In genomic region chr7:47766151-47766550, GRCh38 we compare ENCODE assay signal across 17 cellular contexts.
DNase-seq lines count a peak whose midpoint lies in the region; ATAC-seq and TF ChIP-seq lines count a peak whose summit lies in the region.
"Had no signal": no experiment of that assay in that cellular context is flagged by ENCODE, and none has a peak within 500 bp of the region (broad histone marks: within the 10 kb centered on the region; RNA-seq: fewer than 3 reads in every experiment).

No MANE protein-coding gene starts in this region.

- H3K27me3 Mint-ChIP-seq in Calu3 (ENCODE audit: unreplicated experiment), result no peaks in the 10 kb centered on the region
- no peaks in the 10 kb centered on the region for H3K27me3 Mint-ChIP-seq in activated T-cell treated with anti-CD3 and anti-CD28 coated beads, Interleukin-2, amount 50 U/mL, for 4 hours (ENCODE audit: low read depth)
- H3K27me3 Mint-ChIP-seq in naive thymus-derived CD8-positive, alpha-beta T cell, result peaks cover 0 to 8% (median 1%) of the 10 kb centered on the region in 5 donors
- H3K27me3 Mint-ChIP-seq: CD4-positive, alpha-beta memory T cell had no signal

- TF ChIP-seq POLR2A in upper lobe of left lung (IDR thresholded peaks at IDR 0.05) (no peak), sigmoid colon (IDR thresholded peaks at IDR 0.05) (no peak)

- H3K4me3 ChIP-seq in Panc1 (ENCODE audit: low read depth in 2 of 2, low read length in 2 of 2) (no peak overlapping the region), mesenchymal stem cell (ENCODE audit: insufficient read depth in 1 of 2, low read depth in 1 of 2, low read length in 2 of 2) (no peak overlapping the region), upper lobe of left lung (no peak overlapping the region), sigmoid colon (no peak overlapping the region)
- H3K4me3 ChIP-seq: GM12878 had no signal

- intact Hi-C loops in Calu3 (cut with micrococcal nuclease; ENCODE audit: unreplicated experiment) (no loop called here), Panc1 (cut with micrococcal nuclease; ENCODE audit: unreplicated experiment) (no loop called here), sigmoid colon (cut with DNase I) (no loop called here)

- no TSS peak for BruUV-seq in Calu3 (replicated peaks; lab: Mats Ljungman, UMichigan)
- no TSS peak for BruUV-seq in Panc1 (replicated peaks; lab: Mats Ljungman, UMichigan)

- no peak overlapping the region for H2BK15ac ChIP-seq in mesenchymal stem cell (ENCODE audit: low read depth, poor library complexity, severe bottlenecking)

- H2AK5ac ChIP-seq in mesenchymal stem cell (ENCODE audit: low read length, severe bottlenecking), result peak overlapping the region; percentile 20

- H3K27ac ChIP-seq in Panc1 (ENCODE audit: low read length) (peak overlapping the region; percentile 100), mesenchymal stem cell (ENCODE audit: low read length, poor library complexity, severe bottlenecking) (no peak overlapping the region), upper lobe of left lung (no peak overlapping the region), sigmoid colon (no peak overlapping the region)
- H3K27ac ChIP-seq: C4-2B had no signal

- no peak overlapping the region for H3K23ac ChIP-seq in mesenchymal stem cell (ENCODE audit: low read length in 2 of 2)

- H2BK5ac ChIP-seq in mesenchymal stem cell (ENCODE audit: low read depth, low read length, poor library complexity, severe bottlenecking), result no peak overlapping the region

- H3K9me3 ChIP-seq in Panc1 (ENCODE audit: control insufficient read depth, insufficient read depth, low read depth, low read length) (peaks cover 6% of the 10 kb centered on the region; the same call in 1 of the 2 replicates), mesenchymal stem cell (ENCODE audit: control insufficient read depth, low read length) (no peaks in the 10 kb centered on the region), upper lobe of left lung (no peaks in the 10 kb centered on the region), sigmoid colon (no peaks in the 10 kb centered on the region)

- peaks cover 6% of the 10 kb centered on the region for H3K9me3 Mint-ChIP-seq in Calu3 (ENCODE audit: low read depth, unreplicated experiment)
- peaks cover 16% of the 10 kb centered on the region for H3K9me3 Mint-ChIP-seq in activated T-cell treated with anti-CD3 and anti-CD28 coated beads, Interleukin-2, amount 50 U/mL, for 4 hours
- peaks cover 0 to 9% (median 2%) of the 10 kb centered on the region in 9 donors for H3K9me3 Mint-ChIP-seq in naive thymus-derived CD8-positive, alpha-beta T cell
- H3K9me3 Mint-ChIP-seq: H9 had no signal

- no peak overlapping the region for H3K4me3 Mint-ChIP-seq in Calu3 (ENCODE audit: low read depth, unreplicated experiment)
- no peak overlapping the region for H3K4me3 Mint-ChIP-seq in activated T-cell treated with anti-CD3 and anti-CD28 coated beads, Interleukin-2, amount 50 U/mL, for 4 hours
- H3K4me3 Mint-ChIP-seq in naive thymus-derived CD8-positive, alpha-beta T cell, result no peak overlapping the region
- H3K4me3 Mint-ChIP-seq: CD4-positive, alpha-beta memory T cell; H9 had no signal

- H3K4me1 ChIP-seq in Panc1 (ENCODE audit: control insufficient read depth, insufficient read depth, low read length) (peaks cover 31% of the 10 kb centered on the region), mesenchymal stem cell (ENCODE audit: control insufficient read depth, insufficient read depth, low read depth, low read length) (peaks cover 10% of the 10 kb centered on the region), upper lobe of left lung (no peaks in the 10 kb centered on the region), sigmoid colon (peaks cover 0 to 23% (median 16%) of the 10 kb centered on the region in 4 donors)

- H3K36me3 Mint-ChIP-seq in Calu3 (ENCODE audit: insufficient read depth, unreplicated experiment), result peaks cover 10% of the 10 kb centered on the region
- H3K36me3 Mint-ChIP-seq in activated T-cell treated with anti-CD3 and anti-CD28 coated beads, Interleukin-2, amount 50 U/mL, for 4 hours (ENCODE audit: insufficient read depth), result no peaks in the 10 kb centered on the region
- no peaks in the 10 kb centered on the region for H3K36me3 Mint-ChIP-seq in naive thymus-derived CD8-positive, alpha-beta T cell
- H3K36me3 Mint-ChIP-seq: CD4-positive, alpha-beta memory T cell had no signal

- WGBS in mesenchymal stem cell, result 41% methylated on average over 8 of the region's 8 CpGs
- 73 to 77% methylated on average over 8 of the region's 8 CpGs for WGBS in upper lobe of left lung, 2 donors
- WGBS in sigmoid colon, 2 donors, result 85 to 94% methylated on average over 8 of the region's 8 CpGs

- peak overlapping the region in 1 of 2 experiments; percentile 77 for H3K4ac ChIP-seq in mesenchymal stem cell (ENCODE audit: low read depth in 1 of 2, low read length in 2 of 2)

- in situ Hi-C loops in Panc1 (cut with HindIII; ENCODE audit: low pct_unique_long_range_greater_than_20kb, low sequenced_read_pairs), result no loop called here

- no peak for ATAC-seq in Panc1
- ATAC-seq in activated T-cell treated with anti-CD3 and anti-CD28 coated beads, Interleukin-2, amount 50 U/mL, for 4 hours, result no peak
- no peak for ATAC-seq in upper lobe of left lung (ENCODE audit: low FRiP score in 2 of 2)
- ATAC-seq in naive thymus-derived CD8-positive, alpha-beta T cell, result no peak
- ATAC-seq: GM12878 had no signal

- H4K91ac ChIP-seq in mesenchymal stem cell (ENCODE audit: low read length), result no peak overlapping the region

- H3K79me1 ChIP-seq in mesenchymal stem cell (replicated peaks; ENCODE audit: low read length, poor library complexity, severe bottlenecking), result no peaks in the 10 kb centered on the region

- H3K14ac ChIP-seq in mesenchymal stem cell (ENCODE audit: low read length in 2 of 2), result no peak overlapping the region

- H3K36me3 ChIP-seq in Panc1 (ENCODE audit: control insufficient read depth, insufficient read depth, low read length) (no peaks in the 10 kb centered on the region), mesenchymal stem cell (ENCODE audit: control insufficient read depth in 1 of 2, insufficient read depth in 2 of 2, low read depth in 1 of 2, low read length in 2 of 2) (peaks cover 0 to 3% of the 10 kb centered on the region in 2 experiments), upper lobe of left lung (no peaks in the 10 kb centered on the region), sigmoid colon (no peaks in the 10 kb centered on the region)

- CTCF ChIA-PET in Calu3 (lab: Charles Lee), result no interaction called here
- CTCF ChIA-PET in Panc1 (lab: Charles Lee), result no interaction called here

- no peak for TF ChIP-seq CTCF in Calu3 (IDR thresholded peaks at IDR 0.05; ENCODE audit: unreplicated experiment)
- no peak for TF ChIP-seq CTCF in Panc1 (IDR thresholded peaks at IDR 0.05)
- no peak for TF ChIP-seq CTCF in upper lobe of left lung (IDR thresholded peaks at IDR 0.05)
- TF ChIP-seq CTCF in sigmoid colon (IDR thresholded peaks at IDR 0.05), result no peak

- no peak for DNase-seq in Calu3
- DNase-seq in Panc1 (ENCODE audit: low read depth, low spot score), result no peak
- DNase-seq in mesenchymal stem cell, result peak; percentile 84
- DNase-seq in activated T-cell treated with anti-CD3 and anti-CD28 coated beads, Interleukin-2, amount 50 U/mL, for 4 hours, result no peak
- DNase-seq in upper lobe of left lung, result no peak
- no peak for DNase-seq in sigmoid colon
- no peak for DNase-seq in naive thymus-derived CD8-positive, alpha-beta T cell
- DNase-seq: AML-193; CD4-positive, alpha-beta memory T cell; DMS 273 treated with DMSO at 0.1 percent for 48 hours; DMS53; DND-41; EL; GOT3; H9 had no signal

- H2BK120ac ChIP-seq in mesenchymal stem cell (ENCODE audit: low read depth, low read length), result peak overlapping the region; percentile 37

- H3K27me3 ChIP-seq in Panc1 (ENCODE audit: control insufficient read depth, insufficient read depth, low read length) (no peaks in the 10 kb centered on the region), mesenchymal stem cell (ENCODE audit: control insufficient read depth in 1 of 2, insufficient read depth in 1 of 2, low read length in 2 of 2) (peaks cover 0 to 4% of the 10 kb centered on the region in 2 experiments), upper lobe of left lung (no peaks in the 10 kb centered on the region), sigmoid colon (no peaks in the 10 kb centered on the region)

- H2BK12ac ChIP-seq in mesenchymal stem cell (ENCODE audit: low read length in 2 of 2), result peak overlapping the region; percentile 57 to 100

- peak overlapping the region; percentile 84 for H4K8ac ChIP-seq in mesenchymal stem cell (ENCODE audit: low read length)

- peak overlapping the region; percentile 23 for H3K27ac Mint-ChIP-seq in Calu3 (ENCODE audit: unreplicated experiment)
- no peak overlapping the region for H3K27ac Mint-ChIP-seq in naive thymus-derived CD8-positive, alpha-beta T cell
- H3K27ac Mint-ChIP-seq: CD4-positive, alpha-beta memory T cell; H9 had no signal

- H2AFZ ChIP-seq in mesenchymal stem cell (ENCODE audit: low read depth, low read length), result no peak overlapping the region

- H3K4me2 ChIP-seq in mesenchymal stem cell (ENCODE audit: low read length, poor library complexity, severe bottlenecking), result no peak overlapping the region

- TF ChIP-seq EP300 in upper lobe of left lung (IDR thresholded peaks at IDR 0.05) (no peak), sigmoid colon (IDR thresholded peaks at IDR 0.05) (no peak)

- POLR2A ChIA-PET in Panc1 (lab: Charles Lee), result no interaction called here
- POLR2A ChIA-PET in naive thymus-derived CD8-positive, alpha-beta T cell (lab: Charles Lee), result no interaction called here

- H3K4me1 Mint-ChIP-seq in Calu3 (ENCODE audit: low read depth, unreplicated experiment), result peaks cover 38% of the 10 kb centered on the region
- H3K4me1 Mint-ChIP-seq in activated T-cell treated with anti-CD3 and anti-CD28 coated beads, Interleukin-2, amount 50 U/mL, for 4 hours (ENCODE audit: low read depth), result no peaks in the 10 kb centered on the region
- peaks cover 0 to 11% (median 0%) of the 10 kb centered on the region in 4 donors for H3K4me1 Mint-ChIP-seq in naive thymus-derived CD8-positive, alpha-beta T cell
- H3K4me1 Mint-ChIP-seq: CD4-positive, alpha-beta memory T cell had no signal

- H3K18ac ChIP-seq in mesenchymal stem cell (ENCODE audit: low read depth in 1 of 2, low read length in 2 of 2), result peak overlapping the region; percentile 87 to 96

- H3K9ac ChIP-seq in mesenchymal stem cell (ENCODE audit: low read length), result no peak overlapping the region
